In the genomic region with DNA sequence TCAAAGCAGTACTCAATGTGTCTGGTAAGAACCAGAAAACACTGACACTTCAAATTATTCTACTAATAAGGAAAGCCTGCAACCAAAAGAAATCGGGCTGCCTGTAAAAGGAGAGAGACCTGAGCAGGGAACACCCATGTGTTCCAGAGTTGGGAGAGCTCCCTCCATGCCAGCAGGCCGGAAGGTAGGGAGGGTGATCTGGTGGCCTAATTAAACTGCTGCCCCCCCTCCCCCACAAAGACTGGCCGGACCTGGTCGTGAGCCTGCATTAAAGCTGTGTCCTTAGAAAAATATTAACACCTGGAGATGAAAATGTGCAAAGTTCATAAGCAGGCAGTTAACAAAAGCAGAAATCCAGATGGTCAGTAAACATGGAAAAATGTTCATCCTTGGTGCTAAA, we compare ENCODE assay signal across 1 cellular context.
TF ChIP-seq lines count a peak whose summit lies in the region.

No MANE protein-coding gene starts in this region.

TF ChIP-seq in SK-N-SH treated with all-trans-retinoic acid at 6 μM for 48 hours, 23 proteins besides CTCF, POLR2A, EP300 and RAD21 (continued from another document):
- TF ChIP-seq, protein P1, sequence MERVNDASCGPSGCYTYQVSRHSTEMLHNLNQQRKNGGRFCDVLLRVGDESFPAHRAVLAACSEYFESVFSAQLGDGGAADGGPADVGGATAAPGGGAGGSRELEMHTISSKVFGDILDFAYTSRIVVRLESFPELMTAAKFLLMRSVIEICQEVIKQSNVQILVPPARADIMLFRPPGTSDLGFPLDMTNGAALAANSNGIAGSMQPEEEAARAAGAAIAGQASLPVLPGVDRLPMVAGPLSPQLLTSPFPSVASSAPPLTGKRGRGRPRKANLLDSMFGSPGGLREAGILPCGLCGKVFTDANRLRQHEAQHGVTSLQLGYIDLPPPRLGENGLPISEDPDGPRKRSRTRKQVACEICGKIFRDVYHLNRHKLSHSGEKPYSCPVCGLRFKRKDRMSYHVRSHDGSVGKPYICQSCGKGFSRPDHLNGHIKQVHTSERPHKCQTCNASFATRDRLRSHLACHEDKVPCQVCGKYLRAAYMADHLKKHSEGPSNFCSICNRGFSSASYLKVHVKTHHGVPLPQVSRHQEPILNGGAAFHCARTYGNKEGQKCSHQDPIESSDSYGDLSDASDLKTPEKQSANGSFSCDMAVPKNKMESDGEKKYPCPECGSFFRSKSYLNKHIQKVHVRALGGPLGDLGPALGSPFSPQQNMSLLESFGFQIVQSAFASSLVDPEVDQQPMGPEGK (CRISPR knock-in tag; IDR thresholded peaks at IDR 0.05; ENCODE audit: borderline replicate concordance), result no peak
- no peak for TF ChIP-seq ZNF565 (CRISPR knock-in tag; conservative IDR thresholded peaks at IDR 0.05; ENCODE audit: low read depth)
- TF ChIP-seq, protein P2, sequence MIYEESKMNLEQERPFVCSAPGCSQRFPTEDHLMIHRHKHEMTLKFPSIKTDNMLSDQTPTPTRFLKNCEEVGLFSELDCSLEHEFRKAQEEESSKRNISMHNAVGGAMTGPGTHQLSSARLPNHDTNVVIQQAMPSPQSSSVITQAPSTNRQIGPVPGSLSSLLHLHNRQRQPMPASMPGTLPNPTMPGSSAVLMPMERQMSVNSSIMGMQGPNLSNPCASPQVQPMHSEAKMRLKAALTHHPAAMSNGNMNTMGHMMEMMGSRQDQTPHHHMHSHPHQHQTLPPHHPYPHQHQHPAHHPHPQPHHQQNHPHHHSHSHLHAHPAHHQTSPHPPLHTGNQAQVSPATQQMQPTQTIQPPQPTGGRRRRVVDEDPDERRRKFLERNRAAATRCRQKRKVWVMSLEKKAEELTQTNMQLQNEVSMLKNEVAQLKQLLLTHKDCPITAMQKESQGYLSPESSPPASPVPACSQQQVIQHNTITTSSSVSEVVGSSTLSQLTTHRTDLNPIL (CRISPR knock-in tag; IDR thresholded peaks at IDR 0.05; ENCODE audit: low read depth), result no peak
- TF ChIP-seq RARB (CRISPR knock-in tag; IDR thresholded peaks at IDR 0.05), result no peak
- no peak for TF ChIP-seq ARNTL (CRISPR knock-in tag; IDR thresholded peaks at IDR 0.05; ENCODE audit: borderline replicate concordance, low read depth)
- TF ChIP-seq ZC3H10 (CRISPR knock-in tag; IDR thresholded peaks at IDR 0.05), result no peak
- no peak for TF ChIP-seq SNAI2 (CRISPR knock-in tag; IDR thresholded peaks at IDR 0.05)
- TF ChIP-seq TCF4 (CRISPR knock-in tag; IDR thresholded peaks at IDR 0.05; ENCODE audit: borderline replicate concordance), result no peak
TF ChIP-seq in SK-N-SH treated with all-trans-retinoic acid at 6 μM for 48 hours: peak in this region for 0.
